In genomic region chr5:145858929-145859328, GRCh38 we compare ENCODE assay signal across 17 cellular contexts. TPM values are rescaled to one million over a fixed set of nuclear protein-coding genes. Genes with fewer than 3 reads are reported as not detected.
DNase-seq lines count a peak whose midpoint lies in the region; ATAC-seq, FAIRE-seq and TF ChIP-seq lines count a peak whose summit lies in the region.
"Had no signal": no experiment of that assay in that cellular context is flagged by ENCODE, and none has a peak within 500 bp of the region (broad histone marks: within the 10 kb centered on the region; RNA-seq: fewer than 3 reads in every experiment).

No MANE protein-coding gene starts in this region.

- CTCF ChIA-PET in K562 (lab: Yijun Ruan, JAX; ENCODE audit: low intra/inter-chr PET ratio) = no interaction called here

- no peaks in the 10 kb centered on the region for H4K20me1 ChIP-seq in K562 (replicated peaks; ENCODE audit: control insufficient read depth, insufficient read depth, low read length)

- in situ Hi-C loops in K562 (cut with MboI) = no loop called here

- H3K27me3 ChIP-seq in right atrium auricular region (no peaks in the 10 kb centered on the region), K562 (ENCODE audit: control insufficient read depth in 2 of 2, insufficient read depth in 2 of 2, low read length in 2 of 2) (no peaks in the 10 kb centered on the region), psoas muscle (ENCODE audit: insufficient read depth in 3 of 3, low read length in 2 of 3) (no peaks in the 10 kb centered on the region), tibial nerve (no peaks in the 10 kb centered on the region), gastroesophageal sphincter (no peaks in the 10 kb centered on the region)

- TF ChIP-seq POLR2A in K562 (conservative IDR thresholded peaks at IDR 0.05) (no peak), tibial nerve (IDR thresholded peaks at IDR 0.05) (no peak), gastroesophageal sphincter (IDR thresholded peaks at IDR 0.05) (no peak)

- peak; percentile 74 for FAIRE-seq in K562 (lab: Jason Lieb, UNC)
- FAIRE-seq: A549, GM12878, GM19239 had no signal

- H3K4me1 ChIP-seq in right atrium auricular region (peaks cover 0 to 26% of the 10 kb centered on the region in 2 donors), K562 (replicated peaks in 1 of 2; ENCODE audit: control insufficient read depth in 2 of 2, insufficient read depth in 2 of 2, low read length in 2 of 2) (peaks cover 19 to 42% of the 10 kb centered on the region in 2 experiments), psoas muscle (peaks cover 11% of the 10 kb centered on the region), tibial nerve (peaks cover 0 to 12% (median 0%) of the 10 kb centered on the region in 4 donors), gastroesophageal sphincter (peaks cover 0 to 16% (median 0%) of the 10 kb centered on the region in 3 donors)

- TF ChIP-seq RAD21 in K562 (CRISPR knock-in tag; conservative IDR thresholded peaks at IDR 0.05 in 1 of 2, IDR thresholded peaks at IDR 0.05 in 1 of 2) = no peak

- H3K9me1 ChIP-seq in K562 (ENCODE audit: control insufficient read depth, insufficient read depth, low read length) = no peaks in the 10 kb centered on the region

- no peaks in the 10 kb centered on the region for H3K9me3 ChIP-seq in right atrium auricular region
- no peaks in the 10 kb centered on the region for H3K9me3 ChIP-seq in K562 (replicated peaks; ENCODE audit: control insufficient read depth, insufficient read depth, low read depth, low read length)
- no peaks in the 10 kb centered on the region for H3K9me3 ChIP-seq in psoas muscle
- no peaks in the 10 kb centered on the region for H3K9me3 ChIP-seq in tibial nerve
- no peaks in the 10 kb centered on the region for H3K9me3 ChIP-seq in gastroesophageal sphincter
- H3K9me3 ChIP-seq: A549 had no signal

- TF ChIP-seq CTCF in right atrium auricular region (IDR thresholded peaks at IDR 0.05) = no peak
- no peak for TF ChIP-seq CTCF in K562 (IDR thresholded peaks at IDR 0.05 in 2 of 3, conservative IDR thresholded peaks at IDR 0.05 in 1 of 3; ENCODE audit: insufficient read depth in 2 of 3, low read depth in 1 of 3, low read length in 3 of 3)
- TF ChIP-seq CTCF in psoas muscle (IDR thresholded peaks at IDR 0.05) = no peak
- no peak for TF ChIP-seq CTCF in tibial nerve (IDR thresholded peaks at IDR 0.05)
- no peak for TF ChIP-seq CTCF in gastroesophageal sphincter (IDR thresholded peaks at IDR 0.05)

- H3K36me3 ChIP-seq in right atrium auricular region = no peaks in the 10 kb centered on the region
- no peaks in the 10 kb centered on the region for H3K36me3 ChIP-seq in K562 (ENCODE audit: control insufficient read depth, insufficient read depth, low read length)
- H3K36me3 ChIP-seq in psoas muscle (ENCODE audit: insufficient read depth in 1 of 2, low read depth in 1 of 2) = no peaks in the 10 kb centered on the region
- no peaks in the 10 kb centered on the region for H3K36me3 ChIP-seq in tibial nerve
- no peaks in the 10 kb centered on the region for H3K36me3 ChIP-seq in gastroesophageal sphincter

- H2AFZ ChIP-seq in K562 (ENCODE audit: low read depth, low read length) = peak overlapping the region; percentile 76
- H2AFZ ChIP-seq: PC-9 had no signal

- intact Hi-C loops in Right ventricle myocardium inferior (cut with DNase I) = no loop called here
- intact Hi-C loops in K562 (cut with micrococcal nuclease) = no loop called here
- intact Hi-C loops in psoas muscle (cut with DNase I) = no loop called here

- no peak overlapping the region for H3K9ac ChIP-seq in K562 (ENCODE audit: insufficient read depth in 1 of 2, low read depth in 2 of 2, low read length in 2 of 2)

- DNase-seq in right atrium auricular region (ENCODE audit: low spot score) (no peak), Right ventricle myocardium inferior (ENCODE audit: missing footprints) (no peak), K562 (ENCODE audit: extremely low read depth in 1 of 4, low spot score in 3 of 4) (peak in 3 of 4 experiments; percentile 17 to 39 (median 22)), iris pigment epithelial cell (ENCODE audit: low read depth) (peak; percentile 11), psoas muscle (no peak), tibial nerve (ENCODE audit: low spot score in 2 of 2) (no peak)
- DNase-seq: CD4-positive, CD25-positive, alpha-beta regulatory T cell; DMS53; NCI-H1436; NCI-H2029 treated with DMSO at 0.1 percent for 48 hours; NCI-H69; PC-9 had no signal

- BruUV-seq in K562 (replicated peaks; lab: Mats Ljungman, UMichigan) = no TSS peak

- H3K79me2 ChIP-seq in K562 (ENCODE audit: control insufficient read depth, insufficient read depth, low read length) = no peaks in the 10 kb centered on the region

- POLR2A ChIA-PET in K562 (lab: Yijun Ruan, JAX) = no interaction called here

- WGBS in K562 (ENCODE audit: insufficient coverage, low coverage, missing lambda C conversion rate) = 20% methylated on average over 4 of the region's 4 CpGs
- 85 to 89% (median 89%) methylated on average over 4 of the region's 4 CpGs for WGBS in psoas muscle, 3 donors
- WGBS in tibial nerve, 2 donors = 81 to 82% methylated on average over 4 of the region's 4 CpGs
- WGBS in gastroesophageal sphincter (ENCODE audit: low coverage in 1 of 2), 2 donors = 83 to 92% methylated on average over 4 of the region's 4 CpGs

- H3K4me3 ChIP-seq in right atrium auricular region (no peak overlapping the region), K562 (no peak overlapping the region), psoas muscle (no peak overlapping the region), tibial nerve (no peak overlapping the region), gastroesophageal sphincter (no peak overlapping the region)
- H3K4me3 ChIP-seq: A549, GM12878, PC-9 had no signal

- peak overlapping the region; percentile 19 to 79 for H3K27ac ChIP-seq in right atrium auricular region
- H3K27ac ChIP-seq in K562 (ENCODE audit: extremely low read depth, low read depth, low read length) = peak overlapping the region; percentile 22; the same call in 1 of the 3 replicates
- H3K27ac ChIP-seq in psoas muscle = no peak overlapping the region
- no peak overlapping the region for H3K27ac ChIP-seq in tibial nerve
- H3K27ac ChIP-seq in gastroesophageal sphincter = no peak overlapping the region
- H3K27ac ChIP-seq: A549, PC-9 had no signal

- TF ChIP-seq EP300 in K562 (IDR thresholded peaks at IDR 0.05; ENCODE audit: low read length) (no peak), tibial nerve (IDR thresholded peaks at IDR 0.05) (no peak), gastroesophageal sphincter (IDR thresholded peaks at IDR 0.05) (no peak)

- H3K4me2 ChIP-seq in K562 (ENCODE audit: insufficient read depth, low read length) = peak overlapping the region; percentile 10
- H3K4me2 ChIP-seq: A549, PC-9 had no signal

- ATAC-seq in Right ventricle myocardium inferior (no peak), K562 (0 out of 3 replicates have a peak, but pooled peaks have one; percentile 4), psoas muscle (no peak), gastroesophageal sphincter (no peak)
- ATAC-seq: GM12878 had no signal

TF ChIP-seq in K562, 482 proteins besides CTCF, POLR2A, EP300 and RAD21 (continues in another document):
- TF ChIP-seq TCF3 (CRISPR knock-in tag; IDR thresholded peaks at IDR 0.05) (peak; percentile 47), ARID1B (IDR thresholded peaks at IDR 0.05) (peak; percentile 50; the same call in 1 of the 2 replicates)

RNA-seq across cellular contexts. Expression of gene GRXCR2, which starts 13.9 kb away (rescaled TPM):
- total RNA-seq in right atrium auricular region = 1 to 10 TPM in 1 of 2 donors, under 1 TPM in 1; 0.24 to 1.0 TPM
- total RNA-seq in Right ventricle myocardium inferior = 5.5 TPM
- total RNA-seq in K562 (2011; cell fraction: chromatin; rRNA removed; ENCODE audit: low replicate concordance) = not detected in 2 replicates
- total RNA-seq in K562 (2011; cell fraction: nucleolus; rRNA removed) = not detected in 2 replicates
- total RNA-seq in K562 (2011; cell fraction: nucleoplasm; rRNA removed) = not detected in 2 replicates
- total RNA-seq in K562 (2014; rRNA removed) = not detected in 2 replicates
- total RNA-seq in K562 (2014; rRNA removed; fragmentation: Illumina TruSeq; extraction: Trizol) = not detected in 2 replicates
- total RNA-seq in K562 (2015; rRNA removed; fragmentation: Illumina TruSeq; extraction: Trizol) = not detected in 2 replicates
- not detected in 2 replicates for total RNA-seq in K562 (2021)
- polyA plus RNA-seq in K562 (2011; rRNA removed) = not detected in 2 replicates
- polyA plus RNA-seq in K562 (2011; cell fraction: cytosol; rRNA removed) = not detected in 2 replicates
- not detected in 2 replicates for polyA plus RNA-seq in K562 (2011; cell fraction: nucleus; rRNA removed)
- not detected in 2 replicates for polyA plus RNA-seq in K562 (2012)
- not detected in 2 replicates for polyA plus RNA-seq in K562 (2014; fragmentation: Illumina TruSeq; extraction: Trizol)
- polyA plus RNA-seq in K562 (2014; fragmentation: Nextera tagmentation; extraction: Ambion mirVana) = not detected
- polyA plus RNA-seq in K562 (2014; rRNA removed) = not detected in 2 replicates
- not detected in 2 replicates for polyA minus RNA-seq in K562 (2011; rRNA and poly(A)+ RNA removed)
- polyA minus RNA-seq in K562 (2011; cell fraction: cytosol; rRNA and poly(A)+ RNA removed) = not detected in 2 replicates
- not detected in 2 replicates for polyA minus RNA-seq in K562 (2011; cell fraction: nucleus; rRNA and poly(A)+ RNA removed)
- total RNA-seq in psoas muscle = not detected
- polyA plus RNA-seq in psoas muscle = not detected
- total RNA-seq in tibial nerve = not detected
- total RNA-seq in gastroesophageal sphincter = not detected
- total RNA-seq: CD4-positive, CD25-positive, alpha-beta regulatory T cell; GM12878; HT-29; PC-9 had no signal
- polyA plus RNA-seq: GM12878 had no signal

RNA-seq across cellular contexts. Expression of gene PRELID2, which starts 23.8 kb away (rescaled TPM):
- total RNA-seq in right atrium auricular region (10 to 100 TPM; 13.9 to 37.6 TPM), Right ventricle myocardium inferior (33.2 TPM), K562 (2014; rRNA removed) (42.7 and 68.2 TPM in 2 replicates), K562 (2014; rRNA removed; fragmentation: Illumina TruSeq; extraction: Trizol) (34.1 and 36.8 TPM in 2 replicates), K562 (2015; rRNA removed; fragmentation: Illumina TruSeq; extraction: Trizol) (27.3 and 30.1 TPM in 2 replicates), K562 (2021) (20.1 and 23.7 TPM in 2 replicates), psoas muscle (1 to 10 TPM; 1.3 to 3.0 (median 2.0) TPM), tibial nerve (10 to 100 TPM; 10.5 to 31.7 (median 16.4) TPM), gastroesophageal sphincter (10 to 100 TPM; 13.6 to 19.8 (median 17.3) TPM)
- total RNA-seq in K562 (2011; cell fraction: chromatin; rRNA removed; ENCODE audit: low replicate concordance) = 98.0 and 157 TPM in 2 replicates
- 44.4 and 52.9 TPM in 2 replicates for total RNA-seq in K562 (2011; cell fraction: nucleolus; rRNA removed)
- 98.7 and 150 TPM in 2 replicates for total RNA-seq in K562 (2011; cell fraction: nucleoplasm; rRNA removed)
- polyA plus RNA-seq in K562 (2011; rRNA removed) (23.0 and 28.8 TPM in 2 replicates), K562 (2014; fragmentation: Illumina TruSeq; extraction: Trizol) (21.5 and 23.9 TPM in 2 replicates), K562 (2014; fragmentation: Nextera tagmentation; extraction: Ambion mirVana) (1 to 10 TPM; 6.4 to 7.8 TPM), K562 (2014; rRNA removed) (34.7 and 35.0 TPM in 2 replicates), psoas muscle (under 1 TPM; 0.39 to 0.65 (median 0.39) TPM)
- 4.8 and 12.2 TPM in 2 replicates for polyA plus RNA-seq in K562 (2011; cell fraction: cytosol; rRNA removed)
- polyA plus RNA-seq in K562 (2011; cell fraction: nucleus; rRNA removed) = 24.7 and 26.4 TPM in 2 replicates
- polyA plus RNA-seq in K562 (2012) = 13.1 and 14.4 TPM in 2 replicates
- polyA minus RNA-seq in K562 (2011; rRNA and poly(A)+ RNA removed) = 56.7 and 88.0 TPM in 2 replicates
- polyA minus RNA-seq in K562 (2011; cell fraction: cytosol; rRNA and poly(A)+ RNA removed) = 18.0 and 22.5 TPM in 2 replicates
- polyA minus RNA-seq in K562 (2011; cell fraction: nucleus; rRNA and poly(A)+ RNA removed) = 77.7 and 125 TPM in 2 replicates

Comparison
In these comparisons a context has a peak if more than half of its experiments do, and no peak if none do; other contexts are left out.
1. DNase-seq: peak in K562 (3 of 4) and iris pigment epithelial cell (single experiment); none in right atrium auricular region (single experiment), Right ventricle myocardium inferior (single experiment), psoas muscle (0 of 2) and tibial nerve (0 of 2).
2. H3K27ac ChIP-seq: peak in right atrium auricular region (2 of 2) and K562 (single experiment); none in psoas muscle (single experiment), tibial nerve (0 of 4) and gastroesophageal sphincter (0 of 4).